In the genomic region with DNA sequence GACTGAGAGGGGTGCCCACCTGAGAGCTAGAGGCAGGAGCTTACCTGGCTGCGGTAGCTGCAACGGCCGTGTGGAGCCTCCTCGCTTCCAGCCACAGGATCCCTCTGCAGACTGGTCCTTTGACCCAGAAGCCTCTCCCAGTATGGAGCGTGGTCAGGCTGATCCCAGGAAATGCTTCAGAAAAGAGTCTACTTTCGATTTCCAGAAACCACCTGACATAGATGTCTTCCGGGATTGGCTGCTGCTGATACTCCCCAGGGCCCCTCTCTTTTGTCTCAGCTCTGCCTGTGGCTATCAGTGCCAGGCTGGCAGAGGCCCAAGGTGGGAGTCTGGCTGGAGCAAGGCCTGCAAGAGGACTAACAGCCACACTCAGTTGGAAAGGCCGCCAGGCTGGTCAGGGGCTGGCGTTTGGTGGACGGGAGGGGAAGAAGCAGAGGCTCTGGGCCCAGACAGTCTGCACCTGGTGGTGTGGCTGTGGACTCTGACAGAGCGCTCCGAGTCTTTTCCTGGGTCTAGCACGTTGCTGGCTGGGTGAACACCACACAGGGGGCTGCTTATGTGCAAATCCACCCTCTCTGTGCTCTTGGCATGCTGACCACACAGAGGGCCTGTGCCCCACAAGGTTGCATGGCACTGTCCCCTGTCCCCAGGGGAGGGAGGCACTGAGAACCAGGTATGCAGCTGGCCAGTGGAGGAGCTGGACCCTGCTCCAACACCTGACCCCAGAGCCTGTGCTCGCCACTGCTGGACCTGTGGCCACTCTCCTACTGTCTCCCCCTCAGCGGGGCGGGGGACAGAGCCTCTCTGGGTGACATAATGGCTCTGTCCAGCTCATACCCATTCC, we compare ENCODE assay signal across 1 cellular context.
A peak's percentile ranks its signal among the peaks of the same experiment; 100 is the strongest.
TF ChIP-seq lines count a peak whose summit lies in the region.

A gene with protein sequence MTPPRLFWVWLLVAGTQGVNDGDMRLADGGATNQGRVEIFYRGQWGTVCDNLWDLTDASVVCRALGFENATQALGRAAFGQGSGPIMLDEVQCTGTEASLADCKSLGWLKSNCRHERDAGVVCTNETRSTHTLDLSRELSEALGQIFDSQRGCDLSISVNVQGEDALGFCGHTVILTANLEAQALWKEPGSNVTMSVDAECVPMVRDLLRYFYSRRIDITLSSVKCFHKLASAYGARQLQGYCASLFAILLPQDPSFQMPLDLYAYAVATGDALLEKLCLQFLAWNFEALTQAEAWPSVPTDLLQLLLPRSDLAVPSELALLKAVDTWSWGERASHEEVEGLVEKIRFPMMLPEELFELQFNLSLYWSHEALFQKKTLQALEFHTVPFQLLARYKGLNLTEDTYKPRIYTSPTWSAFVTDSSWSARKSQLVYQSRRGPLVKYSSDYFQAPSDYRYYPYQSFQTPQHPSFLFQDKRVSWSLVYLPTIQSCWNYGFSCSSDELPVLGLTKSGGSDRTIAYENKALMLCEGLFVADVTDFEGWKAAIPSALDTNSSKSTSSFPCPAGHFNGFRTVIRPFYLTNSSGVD (minus strand): TSS at position 144 of the 844 bp plus-strand sequence. CDS start 2,732 bp downstream, outside the sequence.

TF ChIP-seq in HepG2, 621 proteins besides CTCF, POLR2A, EP300 and RAD21 (continued from another document and continues in another):
- TF ChIP-seq ZMYM3 (CRISPR knock-in tag; IDR thresholded peaks at IDR 0.05), result 0 out of 2 replicates have a peak, but pooled peaks have one; percentile 8
- TF ChIP-seq, protein P1, sequence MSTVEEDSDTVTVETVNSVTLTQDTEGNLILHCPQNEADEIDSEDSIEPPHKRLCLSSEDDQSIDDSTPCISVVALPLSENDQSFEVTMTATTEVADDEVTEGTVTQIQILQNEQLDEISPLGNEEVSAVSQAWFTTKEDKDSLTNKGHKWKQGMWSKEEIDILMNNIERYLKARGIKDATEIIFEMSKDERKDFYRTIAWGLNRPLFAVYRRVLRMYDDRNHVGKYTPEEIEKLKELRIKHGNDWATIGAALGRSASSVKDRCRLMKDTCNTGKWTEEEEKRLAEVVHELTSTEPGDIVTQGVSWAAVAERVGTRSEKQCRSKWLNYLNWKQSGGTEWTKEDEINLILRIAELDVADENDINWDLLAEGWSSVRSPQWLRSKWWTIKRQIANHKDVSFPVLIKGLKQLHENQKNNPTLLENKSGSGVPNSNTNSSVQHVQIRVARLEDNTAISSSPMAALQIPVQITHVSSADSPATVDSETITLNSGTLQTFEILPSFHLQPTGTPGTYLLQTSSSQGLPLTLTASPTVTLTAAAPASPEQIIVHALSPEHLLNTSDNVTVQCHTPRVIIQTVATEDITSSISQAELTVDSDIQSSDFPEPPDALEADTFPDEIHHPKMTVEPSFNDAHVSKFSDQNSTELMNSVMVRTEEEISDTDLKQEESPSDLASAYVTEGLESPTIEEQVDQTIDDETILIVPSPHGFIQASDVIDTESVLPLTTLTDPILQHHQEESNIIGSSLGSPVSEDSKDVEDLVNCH (CRISPR knock-in tag; IDR thresholded peaks at IDR 0.05), result no peak
- TF ChIP-seq, protein P2, sequence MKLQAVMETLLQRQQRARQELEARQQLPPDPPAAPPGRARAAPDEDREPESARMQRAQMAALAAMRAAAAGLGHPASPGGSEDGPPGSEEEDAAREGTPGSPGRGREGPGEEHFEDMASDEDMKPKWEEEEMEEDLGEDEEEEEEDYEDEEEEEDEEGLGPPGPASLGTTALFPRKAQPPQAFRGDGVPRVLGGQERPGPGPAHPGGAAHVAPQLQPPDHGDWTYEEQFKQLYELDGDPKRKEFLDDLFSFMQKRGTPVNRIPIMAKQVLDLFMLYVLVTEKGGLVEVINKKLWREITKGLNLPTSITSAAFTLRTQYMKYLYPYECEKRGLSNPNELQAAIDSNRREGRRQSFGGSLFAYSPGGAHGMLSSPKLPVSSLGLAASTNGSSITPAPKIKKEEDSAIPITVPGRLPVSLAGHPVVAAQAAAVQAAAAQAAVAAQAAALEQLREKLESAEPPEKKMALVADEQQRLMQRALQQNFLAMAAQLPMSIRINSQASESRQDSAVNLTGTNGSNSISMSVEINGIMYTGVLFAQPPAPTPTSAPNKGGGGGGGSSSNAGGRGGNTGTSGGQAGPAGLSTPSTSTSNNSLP (IDR thresholded peaks at IDR 0.05; ENCODE audit: low read depth, low read length), result 0 out of 2 replicates have a peak, but pooled peaks have one; percentile 10
- TF ChIP-seq, protein P3, sequence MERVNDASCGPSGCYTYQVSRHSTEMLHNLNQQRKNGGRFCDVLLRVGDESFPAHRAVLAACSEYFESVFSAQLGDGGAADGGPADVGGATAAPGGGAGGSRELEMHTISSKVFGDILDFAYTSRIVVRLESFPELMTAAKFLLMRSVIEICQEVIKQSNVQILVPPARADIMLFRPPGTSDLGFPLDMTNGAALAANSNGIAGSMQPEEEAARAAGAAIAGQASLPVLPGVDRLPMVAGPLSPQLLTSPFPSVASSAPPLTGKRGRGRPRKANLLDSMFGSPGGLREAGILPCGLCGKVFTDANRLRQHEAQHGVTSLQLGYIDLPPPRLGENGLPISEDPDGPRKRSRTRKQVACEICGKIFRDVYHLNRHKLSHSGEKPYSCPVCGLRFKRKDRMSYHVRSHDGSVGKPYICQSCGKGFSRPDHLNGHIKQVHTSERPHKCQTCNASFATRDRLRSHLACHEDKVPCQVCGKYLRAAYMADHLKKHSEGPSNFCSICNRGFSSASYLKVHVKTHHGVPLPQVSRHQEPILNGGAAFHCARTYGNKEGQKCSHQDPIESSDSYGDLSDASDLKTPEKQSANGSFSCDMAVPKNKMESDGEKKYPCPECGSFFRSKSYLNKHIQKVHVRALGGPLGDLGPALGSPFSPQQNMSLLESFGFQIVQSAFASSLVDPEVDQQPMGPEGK (CRISPR knock-in tag; IDR thresholded peaks at IDR 0.05), result peak; percentile 74
- peak; percentile 71 for TF ChIP-seq ZNF263 (CRISPR knock-in tag; IDR thresholded peaks at IDR 0.05)
- TF ChIP-seq, protein P4, sequence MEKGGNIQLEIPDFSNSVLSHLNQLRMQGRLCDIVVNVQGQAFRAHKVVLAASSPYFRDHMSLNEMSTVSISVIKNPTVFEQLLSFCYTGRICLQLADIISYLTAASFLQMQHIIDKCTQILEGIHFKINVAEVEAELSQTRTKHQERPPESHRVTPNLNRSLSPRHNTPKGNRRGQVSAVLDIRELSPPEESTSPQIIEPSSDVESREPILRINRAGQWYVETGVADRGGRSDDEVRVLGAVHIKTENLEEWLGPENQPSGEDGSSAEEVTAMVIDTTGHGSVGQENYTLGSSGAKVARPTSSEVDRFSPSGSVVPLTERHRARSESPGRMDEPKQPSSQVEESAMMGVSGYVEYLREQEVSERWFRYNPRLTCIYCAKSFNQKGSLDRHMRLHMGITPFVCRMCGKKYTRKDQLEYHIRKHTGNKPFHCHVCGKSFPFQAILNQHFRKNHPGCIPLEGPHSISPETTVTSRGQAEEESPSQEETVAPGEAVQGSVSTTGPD (CRISPR knock-in tag; IDR thresholded peaks at IDR 0.05), result no peak
- peak; percentile 70 for TF ChIP-seq GABPB1 (CRISPR knock-in tag; IDR thresholded peaks at IDR 0.05)
- no peak; the same call in 1 of the 2 replicates for TF ChIP-seq ZNF510 (CRISPR knock-in tag; IDR thresholded peaks at IDR 0.05; ENCODE audit: low read depth)
- TF ChIP-seq HNRNPL (IDR thresholded peaks at IDR 0.05; ENCODE audit: low read depth, low read length), result peak; percentile 96
- peak; percentile 56 for TF ChIP-seq HDAC1 (CRISPR knock-in tag; IDR thresholded peaks at IDR 0.05)
- TF ChIP-seq, protein P5, sequence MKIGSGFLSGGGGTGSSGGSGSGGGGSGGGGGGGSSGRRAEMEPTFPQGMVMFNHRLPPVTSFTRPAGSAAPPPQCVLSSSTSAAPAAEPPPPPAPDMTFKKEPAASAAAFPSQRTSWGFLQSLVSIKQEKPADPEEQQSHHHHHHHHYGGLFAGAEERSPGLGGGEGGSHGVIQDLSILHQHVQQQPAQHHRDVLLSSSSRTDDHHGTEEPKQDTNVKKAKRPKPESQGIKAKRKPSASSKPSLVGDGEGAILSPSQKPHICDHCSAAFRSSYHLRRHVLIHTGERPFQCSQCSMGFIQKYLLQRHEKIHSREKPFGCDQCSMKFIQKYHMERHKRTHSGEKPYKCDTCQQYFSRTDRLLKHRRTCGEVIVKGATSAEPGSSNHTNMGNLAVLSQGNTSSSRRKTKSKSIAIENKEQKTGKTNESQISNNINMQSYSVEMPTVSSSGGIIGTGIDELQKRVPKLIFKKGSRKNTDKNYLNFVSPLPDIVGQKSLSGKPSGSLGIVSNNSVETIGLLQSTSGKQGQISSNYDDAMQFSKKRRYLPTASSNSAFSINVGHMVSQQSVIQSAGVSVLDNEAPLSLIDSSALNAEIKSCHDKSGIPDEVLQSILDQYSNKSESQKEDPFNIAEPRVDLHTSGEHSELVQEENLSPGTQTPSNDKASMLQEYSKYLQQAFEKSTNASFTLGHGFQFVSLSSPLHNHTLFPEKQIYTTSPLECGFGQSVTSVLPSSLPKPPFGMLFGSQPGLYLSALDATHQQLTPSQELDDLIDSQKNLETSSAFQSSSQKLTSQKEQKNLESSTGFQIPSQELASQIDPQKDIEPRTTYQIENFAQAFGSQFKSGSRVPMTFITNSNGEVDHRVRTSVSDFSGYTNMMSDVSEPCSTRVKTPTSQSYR (CRISPR knock-in tag; IDR thresholded peaks at IDR 0.05; ENCODE audit: borderline replicate concordance), result peak; percentile 9; the same call in 1 of the 2 replicates
- TF ChIP-seq, protein P6, sequence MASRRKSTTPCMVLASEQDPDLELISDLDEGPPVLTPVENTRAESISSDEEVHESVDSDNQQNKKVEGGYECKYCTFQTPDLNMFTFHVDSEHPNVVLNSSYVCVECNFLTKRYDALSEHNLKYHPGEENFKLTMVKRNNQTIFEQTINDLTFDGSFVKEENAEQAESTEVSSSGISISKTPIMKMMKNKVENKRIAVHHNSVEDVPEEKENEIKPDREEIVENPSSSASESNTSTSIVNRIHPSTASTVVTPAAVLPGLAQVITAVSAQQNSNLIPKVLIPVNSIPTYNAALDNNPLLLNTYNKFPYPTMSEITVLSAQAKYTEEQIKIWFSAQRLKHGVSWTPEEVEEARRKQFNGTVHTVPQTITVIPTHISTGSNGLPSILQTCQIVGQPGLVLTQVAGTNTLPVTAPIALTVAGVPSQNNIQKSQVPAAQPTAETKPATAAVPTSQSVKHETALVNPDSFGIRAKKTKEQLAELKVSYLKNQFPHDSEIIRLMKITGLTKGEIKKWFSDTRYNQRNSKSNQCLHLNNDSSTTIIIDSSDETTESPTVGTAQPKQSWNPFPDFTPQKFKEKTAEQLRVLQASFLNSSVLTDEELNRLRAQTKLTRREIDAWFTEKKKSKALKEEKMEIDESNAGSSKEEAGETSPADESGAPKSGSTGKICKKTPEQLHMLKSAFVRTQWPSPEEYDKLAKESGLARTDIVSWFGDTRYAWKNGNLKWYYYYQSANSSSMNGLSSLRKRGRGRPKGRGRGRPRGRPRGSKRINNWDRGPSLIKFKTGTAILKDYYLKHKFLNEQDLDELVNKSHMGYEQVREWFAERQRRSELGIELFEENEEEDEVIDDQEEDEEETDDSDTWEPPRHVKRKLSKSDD (CRISPR knock-in tag; IDR thresholded peaks at IDR 0.05; ENCODE audit: low read depth), result no peak
- peak; percentile 80; the same call in 1 of the 2 replicates for TF ChIP-seq ZNF205 (CRISPR knock-in tag; IDR thresholded peaks at IDR 0.05)
- TF ChIP-seq MAFG (CRISPR knock-in tag; IDR thresholded peaks at IDR 0.05), result no peak
- no peak; the same call in 1 of the 2 replicates for TF ChIP-seq NFKBIZ (CRISPR knock-in tag; IDR thresholded peaks at IDR 0.05)
- no peak for TF ChIP-seq SRF (IDR thresholded peaks at IDR 0.05; ENCODE audit: low read depth, low read length)
- TF ChIP-seq BORCS8-MEF2B (CRISPR knock-in tag; IDR thresholded peaks at IDR 0.05), result peak; percentile 86
- TF ChIP-seq ZNF431 (CRISPR knock-in tag; IDR thresholded peaks at IDR 0.05; ENCODE audit: borderline replicate concordance, low read depth), result peak; percentile 94; the same call in 1 of the 2 replicates
- TF ChIP-seq ZNF451 (CRISPR knock-in tag; IDR thresholded peaks at IDR 0.05), result no peak; the same call in none of the 2 replicates
- TF ChIP-seq SP5 (CRISPR knock-in tag; IDR thresholded peaks at IDR 0.05; ENCODE audit: borderline replicate concordance, low read depth), result no peak; the same call in 1 of the 2 replicates
- peak; percentile 19 for TF ChIP-seq U2AF1 (optimal IDR thresholded peaks at IDR 0.05; ENCODE audit: low read depth, low read length)
- TF ChIP-seq, protein P7, sequence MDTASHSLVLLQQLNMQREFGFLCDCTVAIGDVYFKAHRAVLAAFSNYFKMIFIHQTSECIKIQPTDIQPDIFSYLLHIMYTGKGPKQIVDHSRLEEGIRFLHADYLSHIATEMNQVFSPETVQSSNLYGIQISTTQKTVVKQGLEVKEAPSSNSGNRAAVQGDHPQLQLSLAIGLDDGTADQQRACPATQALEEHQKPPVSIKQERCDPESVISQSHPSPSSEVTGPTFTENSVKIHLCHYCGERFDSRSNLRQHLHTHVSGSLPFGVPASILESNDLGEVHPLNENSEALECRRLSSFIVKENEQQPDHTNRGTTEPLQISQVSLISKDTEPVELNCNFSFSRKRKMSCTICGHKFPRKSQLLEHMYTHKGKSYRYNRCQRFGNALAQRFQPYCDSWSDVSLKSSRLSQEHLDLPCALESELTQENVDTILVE (CRISPR knock-in tag; IDR thresholded peaks at IDR 0.05), result peak; percentile 65; the same call in 1 of the 2 replicates
- TF ChIP-seq, protein P8, sequence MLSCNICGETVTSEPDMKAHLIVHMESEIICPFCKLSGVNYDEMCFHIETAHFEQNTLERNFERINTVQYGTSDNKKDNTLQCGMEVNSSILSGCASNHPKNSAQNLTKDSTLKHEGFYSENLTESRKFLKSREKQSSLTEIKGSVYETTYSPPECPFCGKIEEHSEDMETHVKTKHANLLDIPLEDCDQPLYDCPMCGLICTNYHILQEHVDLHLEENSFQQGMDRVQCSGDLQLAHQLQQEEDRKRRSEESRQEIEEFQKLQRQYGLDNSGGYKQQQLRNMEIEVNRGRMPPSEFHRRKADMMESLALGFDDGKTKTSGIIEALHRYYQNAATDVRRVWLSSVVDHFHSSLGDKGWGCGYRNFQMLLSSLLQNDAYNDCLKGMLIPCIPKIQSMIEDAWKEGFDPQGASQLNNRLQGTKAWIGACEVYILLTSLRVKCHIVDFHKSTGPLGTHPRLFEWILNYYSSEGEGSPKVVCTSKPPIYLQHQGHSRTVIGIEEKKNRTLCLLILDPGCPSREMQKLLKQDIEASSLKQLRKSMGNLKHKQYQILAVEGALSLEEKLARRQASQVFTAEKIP (CRISPR knock-in tag; IDR thresholded peaks at IDR 0.05; ENCODE audit: borderline replicate concordance), result no peak
- peak; percentile 33; the same call in 1 of the 2 replicates for TF ChIP-seq ZNF124 (CRISPR knock-in tag; IDR thresholded peaks at IDR 0.05)
- peak; percentile 49; the same call in 1 of the 2 replicates for TF ChIP-seq PITX1 (CRISPR knock-in tag; IDR thresholded peaks at IDR 0.05)
- TF ChIP-seq, protein P9, sequence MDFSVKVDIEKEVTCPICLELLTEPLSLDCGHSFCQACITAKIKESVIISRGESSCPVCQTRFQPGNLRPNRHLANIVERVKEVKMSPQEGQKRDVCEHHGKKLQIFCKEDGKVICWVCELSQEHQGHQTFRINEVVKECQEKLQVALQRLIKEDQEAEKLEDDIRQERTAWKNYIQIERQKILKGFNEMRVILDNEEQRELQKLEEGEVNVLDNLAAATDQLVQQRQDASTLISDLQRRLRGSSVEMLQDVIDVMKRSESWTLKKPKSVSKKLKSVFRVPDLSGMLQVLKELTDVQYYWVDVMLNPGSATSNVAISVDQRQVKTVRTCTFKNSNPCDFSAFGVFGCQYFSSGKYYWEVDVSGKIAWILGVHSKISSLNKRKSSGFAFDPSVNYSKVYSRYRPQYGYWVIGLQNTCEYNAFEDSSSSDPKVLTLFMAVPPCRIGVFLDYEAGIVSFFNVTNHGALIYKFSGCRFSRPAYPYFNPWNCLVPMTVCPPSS (IDR thresholded peaks at IDR 0.05), result no peak
